ENCODE assay signal across 1 cellular context in genomic region chr17:50132104-50132794, GRCh38.
TF ChIP-seq lines count a peak whose summit lies in the region.

No MANE protein-coding gene starts in this region.

TF ChIP-seq in HepG2, 621 proteins besides CTCF, POLR2A, EP300 and RAD21:
- TF ChIP-seq ZNF256 (CRISPR knock-in tag; conservative IDR thresholded peaks at IDR 0.05), result 0 out of 2 replicates have a peak, but pooled peaks have one; percentile 31
- TF ChIP-seq HNRNPUL1 (IDR thresholded peaks at IDR 0.05; ENCODE audit: low read depth, low read length), result no peak
- TF ChIP-seq HOMEZ (CRISPR knock-in tag; IDR thresholded peaks at IDR 0.05; ENCODE audit: low read depth), result no peak
- TF ChIP-seq ZNF652 (CRISPR knock-in tag; IDR thresholded peaks at IDR 0.05; ENCODE audit: borderline replicate concordance, low read depth), result no peak
- no peak for TF ChIP-seq GABPB1 (CRISPR knock-in tag; IDR thresholded peaks at IDR 0.05)
- TF ChIP-seq, protein P1, sequence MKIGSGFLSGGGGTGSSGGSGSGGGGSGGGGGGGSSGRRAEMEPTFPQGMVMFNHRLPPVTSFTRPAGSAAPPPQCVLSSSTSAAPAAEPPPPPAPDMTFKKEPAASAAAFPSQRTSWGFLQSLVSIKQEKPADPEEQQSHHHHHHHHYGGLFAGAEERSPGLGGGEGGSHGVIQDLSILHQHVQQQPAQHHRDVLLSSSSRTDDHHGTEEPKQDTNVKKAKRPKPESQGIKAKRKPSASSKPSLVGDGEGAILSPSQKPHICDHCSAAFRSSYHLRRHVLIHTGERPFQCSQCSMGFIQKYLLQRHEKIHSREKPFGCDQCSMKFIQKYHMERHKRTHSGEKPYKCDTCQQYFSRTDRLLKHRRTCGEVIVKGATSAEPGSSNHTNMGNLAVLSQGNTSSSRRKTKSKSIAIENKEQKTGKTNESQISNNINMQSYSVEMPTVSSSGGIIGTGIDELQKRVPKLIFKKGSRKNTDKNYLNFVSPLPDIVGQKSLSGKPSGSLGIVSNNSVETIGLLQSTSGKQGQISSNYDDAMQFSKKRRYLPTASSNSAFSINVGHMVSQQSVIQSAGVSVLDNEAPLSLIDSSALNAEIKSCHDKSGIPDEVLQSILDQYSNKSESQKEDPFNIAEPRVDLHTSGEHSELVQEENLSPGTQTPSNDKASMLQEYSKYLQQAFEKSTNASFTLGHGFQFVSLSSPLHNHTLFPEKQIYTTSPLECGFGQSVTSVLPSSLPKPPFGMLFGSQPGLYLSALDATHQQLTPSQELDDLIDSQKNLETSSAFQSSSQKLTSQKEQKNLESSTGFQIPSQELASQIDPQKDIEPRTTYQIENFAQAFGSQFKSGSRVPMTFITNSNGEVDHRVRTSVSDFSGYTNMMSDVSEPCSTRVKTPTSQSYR (CRISPR knock-in tag; IDR thresholded peaks at IDR 0.05; ENCODE audit: borderline replicate concordance), result no peak
- TF ChIP-seq, protein P2, sequence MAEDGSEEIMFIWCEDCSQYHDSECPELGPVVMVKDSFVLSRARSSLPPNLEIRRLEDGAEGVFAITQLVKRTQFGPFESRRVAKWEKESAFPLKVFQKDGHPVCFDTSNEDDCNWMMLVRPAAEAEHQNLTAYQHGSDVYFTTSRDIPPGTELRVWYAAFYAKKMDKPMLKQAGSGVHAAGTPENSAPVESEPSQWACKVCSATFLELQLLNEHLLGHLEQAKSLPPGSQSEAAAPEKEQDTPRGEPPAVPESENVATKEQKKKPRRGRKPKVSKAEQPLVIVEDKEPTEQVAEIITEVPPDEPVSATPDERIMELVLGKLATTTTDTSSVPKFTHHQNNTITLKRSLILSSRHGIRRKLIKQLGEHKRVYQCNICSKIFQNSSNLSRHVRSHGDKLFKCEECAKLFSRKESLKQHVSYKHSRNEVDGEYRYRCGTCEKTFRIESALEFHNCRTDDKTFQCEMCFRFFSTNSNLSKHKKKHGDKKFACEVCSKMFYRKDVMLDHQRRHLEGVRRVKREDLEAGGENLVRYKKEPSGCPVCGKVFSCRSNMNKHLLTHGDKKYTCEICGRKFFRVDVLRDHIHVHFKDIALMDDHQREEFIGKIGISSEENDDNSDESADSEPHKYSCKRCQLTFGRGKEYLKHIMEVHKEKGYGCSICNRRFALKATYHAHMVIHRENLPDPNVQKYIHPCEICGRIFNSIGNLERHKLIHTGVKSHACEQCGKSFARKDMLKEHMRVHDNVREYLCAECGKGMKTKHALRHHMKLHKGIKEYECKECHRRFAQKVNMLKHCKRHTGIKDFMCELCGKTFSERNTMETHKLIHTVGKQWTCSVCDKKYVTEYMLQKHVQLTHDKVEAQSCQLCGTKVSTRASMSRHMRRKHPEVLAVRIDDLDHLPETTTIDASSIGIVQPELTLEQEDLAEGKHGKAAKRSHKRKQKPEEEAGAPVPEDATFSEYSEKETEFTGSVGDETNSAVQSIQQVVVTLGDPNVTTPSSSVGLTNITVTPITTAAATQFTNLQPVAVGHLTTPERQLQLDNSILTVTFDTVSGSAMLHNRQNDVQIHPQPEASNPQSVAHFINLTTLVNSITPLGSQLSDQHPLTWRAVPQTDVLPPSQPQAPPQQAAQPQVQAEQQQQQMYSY (CRISPR knock-in tag; IDR thresholded peaks at IDR 0.05), result no peak
- TF ChIP-seq RXRB (CRISPR knock-in tag; IDR thresholded peaks at IDR 0.05; ENCODE audit: borderline replicate concordance), result no peak
- no peak for TF ChIP-seq NCOA2 (CRISPR knock-in tag; IDR thresholded peaks at IDR 0.05)
- TF ChIP-seq THAP9 (CRISPR knock-in tag; IDR thresholded peaks at IDR 0.05; ENCODE audit: borderline replicate concordance), result peak; percentile 8; the same call in 1 of the 2 replicates
- TF ChIP-seq ZNF747 (CRISPR knock-in tag; IDR thresholded peaks at IDR 0.05; ENCODE audit: borderline replicate concordance), result no peak
- TF ChIP-seq POLR2G (IDR thresholded peaks at IDR 0.05; ENCODE audit: low read depth, low read length), result 0 out of 2 replicates have a peak, but pooled peaks have one; percentile 14
- no peak for TF ChIP-seq RCOR2 (CRISPR knock-in tag; IDR thresholded peaks at IDR 0.05)
- no peak for TF ChIP-seq ZNF839 (CRISPR knock-in tag; IDR thresholded peaks at IDR 0.05; ENCODE audit: borderline replicate concordance)
- no peak for TF ChIP-seq KDM4B (CRISPR knock-in tag; IDR thresholded peaks at IDR 0.05)
- TF ChIP-seq HDAC2 (CRISPR knock-in tag; IDR thresholded peaks at IDR 0.05), result no peak
- no peak for TF ChIP-seq HNF4G (IDR thresholded peaks at IDR 0.05; ENCODE audit: borderline replicate concordance, low read depth, low read length)
- no peak for TF ChIP-seq HNF4G (CRISPR knock-in tag; IDR thresholded peaks at IDR 0.05; ENCODE audit: borderline replicate concordance, low read depth)
- TF ChIP-seq, protein P3, sequence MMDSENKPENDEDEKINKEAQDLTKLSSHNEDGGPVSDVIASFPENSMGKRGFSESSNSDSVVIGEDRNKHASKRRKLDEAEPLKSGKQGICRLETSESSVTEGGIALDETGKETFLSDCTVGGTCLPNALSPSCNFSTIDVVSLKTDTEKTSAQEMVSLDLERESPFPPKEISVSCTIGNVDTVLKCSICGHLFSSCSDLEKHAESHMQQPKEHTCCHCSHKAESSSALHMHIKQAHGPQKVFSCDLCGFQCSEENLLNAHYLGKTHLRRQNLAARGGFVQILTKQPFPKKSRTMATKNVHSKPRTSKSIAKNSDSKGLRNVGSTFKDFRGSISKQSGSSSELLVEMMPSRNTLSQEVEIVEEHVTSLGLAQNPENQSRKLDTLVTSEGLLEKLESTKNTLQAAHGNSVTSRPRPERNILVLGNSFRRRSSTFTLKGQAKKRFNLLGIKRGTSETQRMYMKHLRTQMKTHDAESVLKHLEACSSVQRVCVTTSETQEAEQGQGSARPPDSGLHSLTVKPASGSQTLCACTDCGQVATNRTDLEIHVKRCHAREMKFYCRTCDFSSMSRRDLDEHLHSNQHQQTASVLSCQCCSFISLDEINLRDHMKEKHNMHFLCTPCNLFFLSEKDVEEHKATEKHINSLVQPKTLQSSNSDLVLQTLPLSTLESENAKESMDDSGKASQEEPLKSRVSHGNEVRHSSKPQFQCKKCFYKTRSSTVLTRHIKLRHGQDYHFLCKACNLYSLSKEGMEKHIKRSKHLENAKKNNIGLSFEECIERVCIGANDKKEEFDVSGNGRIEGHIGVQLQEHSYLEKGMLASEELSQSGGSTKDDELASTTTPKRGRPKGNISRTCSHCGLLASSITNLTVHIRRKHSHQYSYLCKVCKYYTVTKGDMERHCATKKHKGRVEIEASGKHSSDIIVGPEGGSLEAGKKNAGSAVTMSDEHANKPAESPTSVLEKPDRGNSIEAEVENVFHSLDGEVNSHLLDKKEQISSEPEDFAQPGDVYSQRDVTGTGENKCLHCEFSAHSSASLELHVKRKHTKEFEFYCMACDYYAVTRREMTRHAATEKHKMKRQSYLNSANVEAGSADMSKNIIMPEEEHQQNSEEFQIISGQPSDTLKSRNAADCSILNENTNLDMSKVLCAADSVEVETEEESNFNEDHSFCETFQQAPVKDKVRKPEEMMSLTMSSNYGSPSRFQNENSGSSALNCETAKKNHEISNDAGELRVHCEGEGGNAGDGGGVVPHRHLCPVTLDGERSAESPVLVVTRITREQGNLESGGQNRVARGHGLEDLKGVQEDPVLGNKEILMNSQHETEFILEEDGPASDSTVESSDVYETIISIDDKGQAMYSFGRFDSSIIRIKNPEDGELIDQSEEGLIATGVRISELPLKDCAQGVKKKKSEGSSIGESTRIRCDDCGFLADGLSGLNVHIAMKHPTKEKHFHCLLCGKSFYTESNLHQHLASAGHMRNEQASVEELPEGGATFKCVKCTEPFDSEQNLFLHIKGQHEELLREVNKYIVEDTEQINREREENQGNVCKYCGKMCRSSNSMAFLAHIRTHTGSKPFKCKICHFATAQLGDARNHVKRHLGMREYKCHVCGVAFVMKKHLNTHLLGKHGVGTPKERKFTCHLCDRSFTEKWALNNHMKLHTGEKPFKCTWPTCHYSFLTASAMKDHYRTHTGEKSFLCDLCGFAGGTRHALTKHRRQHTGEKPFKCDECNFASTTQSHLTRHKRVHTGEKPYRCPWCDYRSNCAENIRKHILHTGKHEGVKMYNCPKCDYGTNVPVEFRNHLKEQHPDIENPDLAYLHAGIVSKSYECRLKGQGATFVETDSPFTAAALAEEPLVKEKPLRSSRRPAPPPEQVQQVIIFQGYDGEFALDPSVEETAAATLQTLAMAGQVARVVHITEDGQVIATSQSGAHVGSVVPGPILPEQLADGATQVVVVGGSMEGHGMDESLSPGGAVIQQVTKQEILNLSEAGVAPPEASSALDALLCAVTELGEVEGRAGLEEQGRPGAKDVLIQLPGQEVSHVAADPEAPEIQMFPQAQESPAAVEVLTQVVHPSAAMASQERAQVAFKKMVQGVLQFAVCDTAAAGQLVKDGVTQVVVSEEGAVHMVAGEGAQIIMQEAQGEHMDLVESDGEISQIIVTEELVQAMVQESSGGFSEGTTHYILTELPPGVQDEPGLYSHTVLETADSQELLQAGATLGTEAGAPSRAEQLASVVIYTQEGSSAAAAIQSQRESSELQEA (CRISPR knock-in tag; IDR thresholded peaks at IDR 0.05; ENCODE audit: not compliant biosample characterization), result peak; percentile 5
- TF ChIP-seq ZNF614 (CRISPR knock-in tag; IDR thresholded peaks at IDR 0.05; ENCODE audit: borderline replicate concordance), result no peak
TF ChIP-seq in HepG2: peak in this region for 4.
